ENCODE assay signal across 10 cellular contexts in genomic region chr1:180849031-180849775, GRCh38.
DNase-seq lines count a peak whose midpoint lies in the region; ATAC-seq, FAIRE-seq and TF ChIP-seq lines count a peak whose summit lies in the region.
"Had no signal": no experiment of that assay in that cellular context is flagged by ENCODE, and none has a peak within 500 bp of the region (broad histone marks: within the 10 kb centered on the region; RNA-seq: fewer than 3 reads in every experiment).

No MANE protein-coding gene starts in this region.

- intact Hi-C loops in activated naive CD4-positive, alpha-beta T cell treated with anti-CD3 and anti-CD28 coated beads for 36 hours (cut with micrococcal nuclease) = no loop called here

- FAIRE-seq in D721Med (lab: Jason Lieb, UNC) = peak; percentile 81

- peaks cover 21% of the 10 kb centered on the region for H3K4me1 Mint-ChIP-seq in activated naive CD4-positive, alpha-beta T cell treated with anti-CD3 and anti-CD28 coated beads for 36 hours (ENCODE audit: low read depth)

- CTCF ChIA-PET in activated naive CD4-positive, alpha-beta T cell treated with anti-CD3 and anti-CD28 coated beads for 36 hours (lab: Charles Lee) = interaction anchor here (0.6 kb wide), 1 partner anchor 314 kb away, joined by 3 read pairs; no protein-coding TSS in a partner anchor

- H3K4me3 Mint-ChIP-seq in activated naive CD4-positive, alpha-beta T cell treated with anti-CD3 and anti-CD28 coated beads for 36 hours = no peak overlapping the region

- peaks cover 10% of the 10 kb centered on the region for H3K36me3 Mint-ChIP-seq in activated naive CD4-positive, alpha-beta T cell treated with anti-CD3 and anti-CD28 coated beads for 36 hours (ENCODE audit: low read depth)

- peak; percentile 81 for ATAC-seq in GM19025 (IDR thresholded peaks at IDR 0.05; ENCODE audit: low read depth, unreplicated experiment)
- ATAC-seq in HG02759 (IDR thresholded peaks at IDR 0.05; ENCODE audit: unreplicated experiment) = peak; percentile 58
- ATAC-seq in HG03558 (IDR thresholded peaks at IDR 0.05; ENCODE audit: extremely low read depth, unreplicated experiment) = peak; percentile 50
- ATAC-seq in activated CD4-positive, CD25-positive, alpha-beta regulatory T cell treated with anti-CD3 and anti-CD28 coated beads, Interleukin-2, amount 50 U/mL, for 24 hours = no peak

- no peak for TF ChIP-seq CTCF in D721Med (IDR thresholded peaks at IDR 0.05; ENCODE audit: insufficient read depth, missing control alignments)

- H3K27ac Mint-ChIP-seq in activated naive CD4-positive, alpha-beta T cell treated with anti-CD3 and anti-CD28 coated beads for 36 hours = no peak overlapping the region
- H3K27ac Mint-ChIP-seq: progenitor cell of endocrine pancreas had no signal

- no peaks in the 10 kb centered on the region for H3K9me3 Mint-ChIP-seq in activated naive CD4-positive, alpha-beta T cell treated with anti-CD3 and anti-CD28 coated beads for 36 hours

- H3K27me3 Mint-ChIP-seq in activated naive CD4-positive, alpha-beta T cell treated with anti-CD3 and anti-CD28 coated beads for 36 hours (ENCODE audit: low read depth) = no peaks in the 10 kb centered on the region
- H3K27me3 Mint-ChIP-seq: progenitor cell of endocrine pancreas had no signal

- DNase-seq in D721Med (ENCODE audit: insufficient read length, low spot score) (no peak), midbrain (lab: John Stamatoyannopoulos, UW) (no peak), Kasumi-1 (lab: John Stamatoyannopoulos, UW) (no peak)
- DNase-seq in activated naive CD4-positive, alpha-beta T cell treated with anti-CD3 and anti-CD28 coated beads for 36 hours = no peak
- DNase-seq: NCI-H524 treated with DMSO at 0.1 percent for 48 hours had no signal

Comparison
In these comparisons a context has a peak if more than half of its experiments do, and no peak if none do; other contexts are left out.
1. ATAC-seq: peak in GM19025 (single experiment), HG02759 (single experiment) and HG03558 (single experiment); none in activated CD4-positive, CD25-positive, alpha-beta regulatory T cell treated with anti-CD3 and anti-CD28 coated beads, Interleukin-2, amount 50 U/mL, for 24 hours (0 of 2).